In the genomic region with DNA sequence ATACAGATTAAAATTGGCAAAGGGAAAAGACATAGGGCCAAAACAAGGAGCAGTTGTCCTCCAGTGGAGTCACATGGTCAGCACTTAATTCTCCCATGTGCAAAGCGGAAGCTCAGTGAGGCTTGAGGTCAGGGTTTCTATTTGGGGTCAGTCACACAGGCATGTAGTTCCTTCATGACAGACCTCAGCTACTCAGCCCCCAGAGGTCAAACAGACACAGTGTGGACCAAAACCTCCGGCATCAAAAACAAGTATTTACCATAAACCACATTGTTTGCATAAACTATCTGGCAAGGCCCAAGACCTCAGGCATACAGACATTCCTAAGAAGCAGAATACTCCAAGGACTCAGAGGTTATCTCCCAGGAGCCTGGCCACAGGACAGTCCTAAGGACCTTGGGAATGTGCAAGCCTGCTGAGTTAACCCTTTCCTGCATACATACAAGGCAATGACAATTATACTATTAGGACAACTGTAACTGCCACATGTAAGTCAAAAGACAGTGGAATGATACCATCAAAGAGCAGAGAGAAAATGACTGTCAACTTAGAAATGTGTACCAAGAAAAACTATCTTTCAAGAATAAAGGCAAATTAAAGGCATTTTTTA, we compare ENCODE assay signal across 1 cellular context.
A peak's percentile ranks its signal among the peaks of the same experiment; 100 is the strongest.
TF ChIP-seq lines count a peak whose summit lies in the region.

No MANE protein-coding gene starts in this region.

TF ChIP-seq in GM12878, 131 proteins besides CTCF, POLR2A, EP300 and RAD21 (continued from another document):
- TF ChIP-seq, protein P1, sequence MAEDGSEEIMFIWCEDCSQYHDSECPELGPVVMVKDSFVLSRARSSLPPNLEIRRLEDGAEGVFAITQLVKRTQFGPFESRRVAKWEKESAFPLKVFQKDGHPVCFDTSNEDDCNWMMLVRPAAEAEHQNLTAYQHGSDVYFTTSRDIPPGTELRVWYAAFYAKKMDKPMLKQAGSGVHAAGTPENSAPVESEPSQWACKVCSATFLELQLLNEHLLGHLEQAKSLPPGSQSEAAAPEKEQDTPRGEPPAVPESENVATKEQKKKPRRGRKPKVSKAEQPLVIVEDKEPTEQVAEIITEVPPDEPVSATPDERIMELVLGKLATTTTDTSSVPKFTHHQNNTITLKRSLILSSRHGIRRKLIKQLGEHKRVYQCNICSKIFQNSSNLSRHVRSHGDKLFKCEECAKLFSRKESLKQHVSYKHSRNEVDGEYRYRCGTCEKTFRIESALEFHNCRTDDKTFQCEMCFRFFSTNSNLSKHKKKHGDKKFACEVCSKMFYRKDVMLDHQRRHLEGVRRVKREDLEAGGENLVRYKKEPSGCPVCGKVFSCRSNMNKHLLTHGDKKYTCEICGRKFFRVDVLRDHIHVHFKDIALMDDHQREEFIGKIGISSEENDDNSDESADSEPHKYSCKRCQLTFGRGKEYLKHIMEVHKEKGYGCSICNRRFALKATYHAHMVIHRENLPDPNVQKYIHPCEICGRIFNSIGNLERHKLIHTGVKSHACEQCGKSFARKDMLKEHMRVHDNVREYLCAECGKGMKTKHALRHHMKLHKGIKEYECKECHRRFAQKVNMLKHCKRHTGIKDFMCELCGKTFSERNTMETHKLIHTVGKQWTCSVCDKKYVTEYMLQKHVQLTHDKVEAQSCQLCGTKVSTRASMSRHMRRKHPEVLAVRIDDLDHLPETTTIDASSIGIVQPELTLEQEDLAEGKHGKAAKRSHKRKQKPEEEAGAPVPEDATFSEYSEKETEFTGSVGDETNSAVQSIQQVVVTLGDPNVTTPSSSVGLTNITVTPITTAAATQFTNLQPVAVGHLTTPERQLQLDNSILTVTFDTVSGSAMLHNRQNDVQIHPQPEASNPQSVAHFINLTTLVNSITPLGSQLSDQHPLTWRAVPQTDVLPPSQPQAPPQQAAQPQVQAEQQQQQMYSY (CRISPR knock-in tag; IDR thresholded peaks at IDR 0.05), result no peak
- TF ChIP-seq TBL1XR1 (IDR thresholded peaks at IDR 0.05; ENCODE audit: low read depth, low read length) (no peak), RUNX3 (IDR thresholded peaks at IDR 0.05; ENCODE audit: low read length) (peak; percentile 66), POU2F2 (IDR thresholded peaks at IDR 0.05; ENCODE audit: borderline replicate concordance, low read depth, low read length) (peak; percentile 70; the same call in 1 of the 3 replicates), MXI1 (IDR thresholded peaks at IDR 0.05; ENCODE audit: low read depth, low read length) (no peak), YBX1 (IDR thresholded peaks at IDR 0.05) (no peak), EGR1 (IDR thresholded peaks at IDR 0.05; ENCODE audit: borderline replicate concordance in 1 of 2, low read depth in 2 of 2, low read length in 2 of 2) (no peak)
- TF ChIP-seq, protein P2, sequence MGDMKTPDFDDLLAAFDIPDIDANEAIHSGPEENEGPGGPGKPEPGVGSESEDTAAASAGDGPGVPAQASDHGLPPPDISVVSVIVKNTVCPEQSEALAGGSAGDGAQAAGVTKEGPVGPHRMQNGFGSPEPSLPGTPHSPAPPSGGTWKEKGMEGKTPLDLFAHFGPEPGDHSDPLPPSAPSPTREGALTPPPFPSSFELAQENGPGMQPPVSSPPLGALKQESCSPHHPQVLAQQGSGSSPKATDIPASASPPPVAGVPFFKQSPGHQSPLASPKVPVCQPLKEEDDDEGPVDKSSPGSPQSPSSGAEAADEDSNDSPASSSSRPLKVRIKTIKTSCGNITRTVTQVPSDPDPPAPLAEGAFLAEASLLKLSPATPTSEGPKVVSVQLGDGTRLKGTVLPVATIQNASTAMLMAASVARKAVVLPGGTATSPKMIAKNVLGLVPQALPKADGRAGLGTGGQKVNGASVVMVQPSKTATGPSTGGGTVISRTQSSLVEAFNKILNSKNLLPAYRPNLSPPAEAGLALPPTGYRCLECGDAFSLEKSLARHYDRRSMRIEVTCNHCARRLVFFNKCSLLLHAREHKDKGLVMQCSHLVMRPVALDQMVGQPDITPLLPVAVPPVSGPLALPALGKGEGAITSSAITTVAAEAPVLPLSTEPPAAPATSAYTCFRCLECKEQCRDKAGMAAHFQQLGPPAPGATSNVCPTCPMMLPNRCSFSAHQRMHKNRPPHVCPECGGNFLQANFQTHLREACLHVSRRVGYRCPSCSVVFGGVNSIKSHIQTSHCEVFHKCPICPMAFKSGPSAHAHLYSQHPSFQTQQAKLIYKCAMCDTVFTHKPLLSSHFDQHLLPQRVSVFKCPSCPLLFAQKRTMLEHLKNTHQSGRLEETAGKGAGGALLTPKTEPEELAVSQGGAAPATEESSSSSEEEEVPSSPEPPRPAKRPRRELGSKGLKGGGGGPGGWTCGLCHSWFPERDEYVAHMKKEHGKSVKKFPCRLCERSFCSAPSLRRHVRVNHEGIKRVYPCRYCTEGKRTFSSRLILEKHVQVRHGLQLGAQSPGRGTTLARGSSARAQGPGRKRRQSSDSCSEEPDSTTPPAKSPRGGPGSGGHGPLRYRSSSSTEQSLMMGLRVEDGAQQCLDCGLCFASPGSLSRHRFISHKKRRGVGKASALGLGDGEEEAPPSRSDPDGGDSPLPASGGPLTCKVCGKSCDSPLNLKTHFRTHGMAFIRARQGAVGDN (IDR thresholded peaks at IDR 0.05), result no peak
- TF ChIP-seq, protein P3, sequence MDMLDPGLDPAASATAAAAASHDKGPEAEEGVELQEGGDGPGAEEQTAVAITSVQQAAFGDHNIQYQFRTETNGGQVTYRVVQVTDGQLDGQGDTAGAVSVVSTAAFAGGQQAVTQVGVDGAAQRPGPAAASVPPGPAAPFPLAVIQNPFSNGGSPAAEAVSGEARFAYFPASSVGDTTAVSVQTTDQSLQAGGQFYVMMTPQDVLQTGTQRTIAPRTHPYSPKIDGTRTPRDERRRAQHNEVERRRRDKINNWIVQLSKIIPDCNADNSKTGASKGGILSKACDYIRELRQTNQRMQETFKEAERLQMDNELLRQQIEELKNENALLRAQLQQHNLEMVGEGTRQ (IDR thresholded peaks at IDR 0.05; ENCODE audit: borderline replicate concordance, low read depth, low read length), result peak; percentile 3; the same call in 1 of the 2 replicates
